Comparison of ENCODE assay signal across 1 cellular context in the genomic region with DNA sequence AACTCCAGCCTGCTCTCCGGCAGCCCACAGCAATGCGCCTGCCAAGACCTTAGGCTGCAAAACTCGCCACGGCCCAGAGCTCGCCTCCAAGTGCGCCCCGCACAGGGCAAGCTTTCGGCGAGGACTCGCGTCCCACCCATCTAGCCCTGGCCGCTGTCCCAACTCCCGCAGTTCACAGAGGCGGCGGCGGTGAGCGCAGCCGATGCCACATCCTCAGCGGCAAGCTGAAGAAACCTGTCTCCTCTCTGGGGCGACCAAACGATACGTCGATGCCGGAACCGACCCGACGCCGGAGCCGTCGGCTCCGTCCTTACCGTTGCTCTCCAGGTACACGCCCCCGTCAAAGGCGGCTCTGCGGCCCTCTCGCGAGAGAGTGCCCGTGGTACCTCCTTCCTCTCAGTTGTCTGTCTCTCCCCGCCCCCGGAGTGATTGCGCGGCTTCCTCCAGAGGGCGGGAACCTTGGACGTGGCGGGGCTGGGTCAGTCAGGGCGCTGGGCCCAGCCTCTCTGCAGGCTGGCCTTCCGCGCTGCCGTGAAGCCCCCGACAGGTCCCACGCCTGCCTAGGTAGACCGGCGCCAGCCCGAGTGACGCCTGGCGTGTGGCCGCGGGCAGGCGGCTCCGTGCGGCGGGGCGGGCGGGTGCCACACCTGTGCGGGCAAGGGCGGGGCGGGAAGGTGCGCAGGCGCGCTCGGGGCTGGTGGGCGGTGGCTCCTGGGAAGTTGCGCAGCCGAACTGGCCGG.
A peak's percentile ranks its signal among the peaks of the same experiment; 100 is the strongest.
TF ChIP-seq lines count a peak whose summit lies in the region.

No MANE protein-coding gene starts in this region.

TF ChIP-seq in K562, 482 proteins besides CTCF, POLR2A, EP300 and RAD21 (continued from another document and continues in another):
- TF ChIP-seq, protein P1, sequence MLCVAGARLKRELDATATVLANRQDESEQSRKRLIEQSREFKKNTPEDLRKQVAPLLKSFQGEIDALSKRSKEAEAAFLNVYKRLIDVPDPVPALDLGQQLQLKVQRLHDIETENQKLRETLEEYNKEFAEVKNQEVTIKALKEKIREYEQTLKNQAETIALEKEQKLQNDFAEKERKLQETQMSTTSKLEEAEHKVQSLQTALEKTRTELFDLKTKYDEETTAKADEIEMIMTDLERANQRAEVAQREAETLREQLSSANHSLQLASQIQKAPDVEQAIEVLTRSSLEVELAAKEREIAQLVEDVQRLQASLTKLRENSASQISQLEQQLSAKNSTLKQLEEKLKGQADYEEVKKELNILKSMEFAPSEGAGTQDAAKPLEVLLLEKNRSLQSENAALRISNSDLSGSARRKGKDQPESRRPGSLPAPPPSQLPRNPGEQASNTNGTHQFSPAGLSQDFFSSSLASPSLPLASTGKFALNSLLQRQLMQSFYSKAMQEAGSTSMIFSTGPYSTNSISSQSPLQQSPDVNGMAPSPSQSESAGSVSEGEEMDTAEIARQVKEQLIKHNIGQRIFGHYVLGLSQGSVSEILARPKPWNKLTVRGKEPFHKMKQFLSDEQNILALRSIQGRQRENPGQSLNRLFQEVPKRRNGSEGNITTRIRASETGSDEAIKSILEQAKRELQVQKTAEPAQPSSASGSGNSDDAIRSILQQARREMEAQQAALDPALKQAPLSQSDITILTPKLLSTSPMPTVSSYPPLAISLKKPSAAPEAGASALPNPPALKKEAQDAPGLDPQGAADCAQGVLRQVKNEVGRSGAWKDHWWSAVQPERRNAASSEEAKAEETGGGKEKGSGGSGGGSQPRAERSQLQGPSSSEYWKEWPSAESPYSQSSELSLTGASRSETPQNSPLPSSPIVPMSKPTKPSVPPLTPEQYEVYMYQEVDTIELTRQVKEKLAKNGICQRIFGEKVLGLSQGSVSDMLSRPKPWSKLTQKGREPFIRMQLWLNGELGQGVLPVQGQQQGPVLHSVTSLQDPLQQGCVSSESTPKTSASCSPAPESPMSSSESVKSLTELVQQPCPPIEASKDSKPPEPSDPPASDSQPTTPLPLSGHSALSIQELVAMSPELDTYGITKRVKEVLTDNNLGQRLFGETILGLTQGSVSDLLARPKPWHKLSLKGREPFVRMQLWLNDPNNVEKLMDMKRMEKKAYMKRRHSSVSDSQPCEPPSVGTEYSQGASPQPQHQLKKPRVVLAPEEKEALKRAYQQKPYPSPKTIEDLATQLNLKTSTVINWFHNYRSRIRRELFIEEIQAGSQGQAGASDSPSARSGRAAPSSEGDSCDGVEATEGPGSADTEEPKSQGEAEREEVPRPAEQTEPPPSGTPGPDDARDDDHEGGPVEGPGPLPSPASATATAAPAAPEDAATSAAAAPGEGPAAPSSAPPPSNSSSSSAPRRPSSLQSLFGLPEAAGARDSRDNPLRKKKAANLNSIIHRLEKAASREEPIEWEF (CRISPR knock-in tag; IDR thresholded peaks at IDR 0.05): no peak
- TF ChIP-seq, protein P2, sequence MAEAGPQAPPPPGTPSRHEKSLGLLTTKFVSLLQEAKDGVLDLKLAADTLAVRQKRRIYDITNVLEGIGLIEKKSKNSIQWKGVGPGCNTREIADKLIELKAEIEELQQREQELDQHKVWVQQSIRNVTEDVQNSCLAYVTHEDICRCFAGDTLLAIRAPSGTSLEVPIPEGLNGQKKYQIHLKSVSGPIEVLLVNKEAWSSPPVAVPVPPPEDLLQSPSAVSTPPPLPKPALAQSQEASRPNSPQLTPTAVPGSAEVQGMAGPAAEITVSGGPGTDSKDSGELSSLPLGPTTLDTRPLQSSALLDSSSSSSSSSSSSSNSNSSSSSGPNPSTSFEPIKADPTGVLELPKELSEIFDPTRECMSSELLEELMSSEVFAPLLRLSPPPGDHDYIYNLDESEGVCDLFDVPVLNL (CRISPR knock-in tag; IDR thresholded peaks at IDR 0.05; ENCODE audit: low read depth): peak; percentile 84
- TF ChIP-seq ZNF143 (CRISPR knock-in tag; IDR thresholded peaks at IDR 0.05): peak; percentile 35; the same call in 1 of the 2 replicates
- no peak for TF ChIP-seq YBX1 (IDR thresholded peaks at IDR 0.05)
- TF ChIP-seq ZNF124 (CRISPR knock-in tag; IDR thresholded peaks at IDR 0.05): no peak
- 0 out of 2 replicates have a peak, but pooled peaks have one; percentile 35 for TF ChIP-seq ESRRA (IDR thresholded peaks at IDR 0.05; ENCODE audit: borderline replicate concordance, low read depth)
- peak; percentile 84 for TF ChIP-seq GABPB1 (CRISPR knock-in tag; IDR thresholded peaks at IDR 0.05)
- 0 out of 2 replicates have a peak, but pooled peaks have one; percentile 6 for TF ChIP-seq SMAD3 (CRISPR knock-in tag; conservative IDR thresholded peaks at IDR 0.05)
- TF ChIP-seq ZNF253 (CRISPR knock-in tag; conservative IDR thresholded peaks at IDR 0.05): no peak
- peak; percentile 93 for TF ChIP-seq RBBP5 (IDR thresholded peaks at IDR 0.05; ENCODE audit: borderline replicate concordance, insufficient read depth, low read length, poor library complexity, severe bottlenecking)
- peak; percentile 71; the same call in 1 of the 2 replicates for TF ChIP-seq TCF7 (IDR thresholded peaks at IDR 0.05; ENCODE audit: borderline replicate concordance)
- peak; percentile 95 for TF ChIP-seq FOXP1 (CRISPR knock-in tag; IDR thresholded peaks at IDR 0.05)
- 0 out of 2 replicates have a peak, but pooled peaks have one; percentile 28 for TF ChIP-seq RNF2 (IDR thresholded peaks at IDR 0.05)
- TF ChIP-seq HDAC2 (IDR thresholded peaks at IDR 0.05): peak; percentile 70
- TF ChIP-seq, protein P3, sequence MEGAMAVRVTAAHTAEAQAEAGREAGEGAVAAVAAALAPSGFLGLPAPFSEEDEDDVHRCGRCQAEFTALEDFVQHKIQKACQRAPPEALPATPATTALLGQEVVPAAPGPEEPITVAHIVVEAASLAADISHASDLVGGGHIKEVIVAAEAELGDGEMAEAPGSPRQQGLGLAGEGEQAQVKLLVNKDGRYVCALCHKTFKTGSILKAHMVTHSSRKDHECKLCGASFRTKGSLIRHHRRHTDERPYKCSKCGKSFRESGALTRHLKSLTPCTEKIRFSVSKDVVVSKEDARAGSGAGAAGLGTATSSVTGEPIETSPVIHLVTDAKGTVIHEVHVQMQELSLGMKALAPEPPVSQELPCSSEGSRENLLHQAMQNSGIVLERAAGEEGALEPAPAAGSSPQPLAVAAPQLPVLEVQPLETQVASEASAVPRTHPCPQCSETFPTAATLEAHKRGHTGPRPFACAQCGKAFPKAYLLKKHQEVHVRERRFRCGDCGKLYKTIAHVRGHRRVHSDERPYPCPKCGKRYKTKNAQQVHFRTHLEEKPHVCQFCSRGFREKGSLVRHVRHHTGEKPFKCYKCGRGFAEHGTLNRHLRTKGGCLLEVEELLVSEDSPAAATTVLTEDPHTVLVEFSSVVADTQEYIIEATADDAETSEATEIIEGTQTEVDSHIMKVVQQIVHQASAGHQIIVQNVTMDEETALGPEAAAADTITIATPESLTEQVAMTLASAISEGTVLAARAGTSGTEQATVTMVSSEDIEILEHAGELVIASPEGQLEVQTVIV (CRISPR knock-in tag; IDR thresholded peaks at IDR 0.05; ENCODE audit: borderline replicate concordance): no peak
- peak; percentile 91 for TF ChIP-seq KDM5B (IDR thresholded peaks at IDR 0.05; ENCODE audit: insufficient replicate concordance, low read depth, low read length)
- TF ChIP-seq, protein P4, sequence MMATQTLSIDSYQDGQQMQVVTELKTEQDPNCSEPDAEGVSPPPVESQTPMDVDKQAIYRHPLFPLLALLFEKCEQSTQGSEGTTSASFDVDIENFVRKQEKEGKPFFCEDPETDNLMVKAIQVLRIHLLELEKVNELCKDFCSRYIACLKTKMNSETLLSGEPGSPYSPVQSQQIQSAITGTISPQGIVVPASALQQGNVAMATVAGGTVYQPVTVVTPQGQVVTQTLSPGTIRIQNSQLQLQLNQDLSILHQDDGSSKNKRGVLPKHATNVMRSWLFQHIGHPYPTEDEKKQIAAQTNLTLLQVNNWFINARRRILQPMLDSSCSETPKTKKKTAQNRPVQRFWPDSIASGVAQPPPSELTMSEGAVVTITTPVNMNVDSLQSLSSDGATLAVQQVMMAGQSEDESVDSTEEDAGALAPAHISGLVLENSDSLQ (IDR thresholded peaks at IDR 0.05): peak; percentile 66
- TF ChIP-seq CCNT2 (IDR thresholded peaks at IDR 0.05; ENCODE audit: borderline replicate concordance, extremely low read depth, insufficient read length, low read depth, low read length): peak; percentile 24
- TF ChIP-seq NFIX (CRISPR knock-in tag; IDR thresholded peaks at IDR 0.05; ENCODE audit: low read depth): no peak
- peak; percentile 49 for TF ChIP-seq RBM22 (IDR thresholded peaks at IDR 0.05; ENCODE audit: low read depth, low read length, poor library complexity, severe bottlenecking)
- TF ChIP-seq, protein P5, sequence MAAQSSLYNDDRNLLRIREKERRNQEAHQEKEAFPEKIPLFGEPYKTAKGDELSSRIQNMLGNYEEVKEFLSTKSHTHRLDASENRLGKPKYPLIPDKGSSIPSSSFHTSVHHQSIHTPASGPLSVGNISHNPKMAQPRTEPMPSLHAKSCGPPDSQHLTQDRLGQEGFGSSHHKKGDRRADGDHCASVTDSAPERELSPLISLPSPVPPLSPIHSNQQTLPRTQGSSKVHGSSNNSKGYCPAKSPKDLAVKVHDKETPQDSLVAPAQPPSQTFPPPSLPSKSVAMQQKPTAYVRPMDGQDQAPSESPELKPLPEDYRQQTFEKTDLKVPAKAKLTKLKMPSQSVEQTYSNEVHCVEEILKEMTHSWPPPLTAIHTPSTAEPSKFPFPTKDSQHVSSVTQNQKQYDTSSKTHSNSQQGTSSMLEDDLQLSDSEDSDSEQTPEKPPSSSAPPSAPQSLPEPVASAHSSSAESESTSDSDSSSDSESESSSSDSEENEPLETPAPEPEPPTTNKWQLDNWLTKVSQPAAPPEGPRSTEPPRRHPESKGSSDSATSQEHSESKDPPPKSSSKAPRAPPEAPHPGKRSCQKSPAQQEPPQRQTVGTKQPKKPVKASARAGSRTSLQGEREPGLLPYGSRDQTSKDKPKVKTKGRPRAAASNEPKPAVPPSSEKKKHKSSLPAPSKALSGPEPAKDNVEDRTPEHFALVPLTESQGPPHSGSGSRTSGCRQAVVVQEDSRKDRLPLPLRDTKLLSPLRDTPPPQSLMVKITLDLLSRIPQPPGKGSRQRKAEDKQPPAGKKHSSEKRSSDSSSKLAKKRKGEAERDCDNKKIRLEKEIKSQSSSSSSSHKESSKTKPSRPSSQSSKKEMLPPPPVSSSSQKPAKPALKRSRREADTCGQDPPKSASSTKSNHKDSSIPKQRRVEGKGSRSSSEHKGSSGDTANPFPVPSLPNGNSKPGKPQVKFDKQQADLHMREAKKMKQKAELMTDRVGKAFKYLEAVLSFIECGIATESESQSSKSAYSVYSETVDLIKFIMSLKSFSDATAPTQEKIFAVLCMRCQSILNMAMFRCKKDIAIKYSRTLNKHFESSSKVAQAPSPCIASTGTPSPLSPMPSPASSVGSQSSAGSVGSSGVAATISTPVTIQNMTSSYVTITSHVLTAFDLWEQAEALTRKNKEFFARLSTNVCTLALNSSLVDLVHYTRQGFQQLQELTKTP (IDR thresholded peaks at IDR 0.05; ENCODE audit: low read depth in 1 of 2, partially characterized antibody in 2 of 2): no peak
- peak; percentile 94; the same call in 1 of the 2 replicates for TF ChIP-seq NR1H2 (CRISPR knock-in tag; IDR thresholded peaks at IDR 0.05)
- TF ChIP-seq ZNF586 (CRISPR knock-in tag; conservative IDR thresholded peaks at IDR 0.05): no peak
- no peak for TF ChIP-seq MTA1 (IDR thresholded peaks at IDR 0.05; ENCODE audit: borderline replicate concordance)
- no peak for TF ChIP-seq ZNF311 (CRISPR knock-in tag; IDR thresholded peaks at IDR 0.05)
- peak; percentile 86 for TF ChIP-seq TOE1 (IDR thresholded peaks at IDR 0.05; ENCODE audit: borderline replicate concordance)
- TF ChIP-seq TOE1 (CRISPR knock-in tag; IDR thresholded peaks at IDR 0.05; ENCODE audit: borderline replicate concordance, low read depth): no peak
- TF ChIP-seq, protein P6, sequence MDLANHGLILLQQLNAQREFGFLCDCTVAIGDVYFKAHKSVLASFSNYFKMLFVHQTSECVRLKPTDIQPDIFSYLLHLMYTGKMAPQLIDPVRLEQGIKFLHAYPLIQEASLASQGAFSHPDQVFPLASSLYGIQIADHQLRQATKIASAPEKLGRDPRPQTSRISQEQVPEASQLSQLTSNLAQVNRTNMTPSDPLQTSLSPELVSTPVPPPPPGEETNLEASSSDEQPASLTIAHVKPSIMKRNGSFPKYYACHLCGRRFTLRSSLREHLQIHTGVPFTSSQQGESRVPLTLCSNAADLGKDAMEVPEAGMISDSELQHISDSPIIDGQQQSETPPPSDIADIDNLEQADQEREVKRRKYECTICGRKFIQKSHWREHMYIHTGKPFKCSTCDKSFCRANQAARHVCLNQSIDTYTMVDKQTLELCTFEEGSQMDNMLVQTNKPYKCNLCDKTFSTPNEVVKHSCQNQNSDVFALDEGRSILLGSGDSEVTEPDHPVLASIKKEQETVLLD (IDR thresholded peaks at IDR 0.05): peak; percentile 79
- no peak for TF ChIP-seq ZNF766 (CRISPR knock-in tag; conservative IDR thresholded peaks at IDR 0.05)
- TF ChIP-seq, protein P7, sequence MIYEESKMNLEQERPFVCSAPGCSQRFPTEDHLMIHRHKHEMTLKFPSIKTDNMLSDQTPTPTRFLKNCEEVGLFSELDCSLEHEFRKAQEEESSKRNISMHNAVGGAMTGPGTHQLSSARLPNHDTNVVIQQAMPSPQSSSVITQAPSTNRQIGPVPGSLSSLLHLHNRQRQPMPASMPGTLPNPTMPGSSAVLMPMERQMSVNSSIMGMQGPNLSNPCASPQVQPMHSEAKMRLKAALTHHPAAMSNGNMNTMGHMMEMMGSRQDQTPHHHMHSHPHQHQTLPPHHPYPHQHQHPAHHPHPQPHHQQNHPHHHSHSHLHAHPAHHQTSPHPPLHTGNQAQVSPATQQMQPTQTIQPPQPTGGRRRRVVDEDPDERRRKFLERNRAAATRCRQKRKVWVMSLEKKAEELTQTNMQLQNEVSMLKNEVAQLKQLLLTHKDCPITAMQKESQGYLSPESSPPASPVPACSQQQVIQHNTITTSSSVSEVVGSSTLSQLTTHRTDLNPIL (CRISPR knock-in tag; IDR thresholded peaks at IDR 0.05): no peak
- TF ChIP-seq DDX20 (tag; IDR thresholded peaks at IDR 0.05; ENCODE audit: low read depth): no peak
- no peak for TF ChIP-seq RAD51 (IDR thresholded peaks at IDR 0.05; ENCODE audit: borderline replicate concordance, low read depth)
- TF ChIP-seq ZNF431 (CRISPR knock-in tag; IDR thresholded peaks at IDR 0.05): peak; percentile 66; the same call in 1 of the 2 replicates
- no peak for TF ChIP-seq KLF16 (IDR thresholded peaks at IDR 0.05)
- TF ChIP-seq CHCHD3 (CRISPR knock-in tag; IDR thresholded peaks at IDR 0.05): no peak
- TF ChIP-seq TGIF2 (CRISPR knock-in tag; IDR thresholded peaks at IDR 0.05): no peak
- TF ChIP-seq ZNF184 (CRISPR knock-in tag; IDR thresholded peaks at IDR 0.05): no peak
- peak; percentile 92 for TF ChIP-seq ARHGAP35 (IDR thresholded peaks at IDR 0.05; ENCODE audit: partially characterized antibody)
- TF ChIP-seq, protein P8, sequence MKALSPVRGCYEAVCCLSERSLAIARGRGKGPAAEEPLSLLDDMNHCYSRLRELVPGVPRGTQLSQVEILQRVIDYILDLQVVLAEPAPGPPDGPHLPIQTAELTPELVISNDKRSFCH (CRISPR knock-in tag; IDR thresholded peaks at IDR 0.05): no peak
- TF ChIP-seq, protein P8 (tag; IDR thresholded peaks at IDR 0.05): peak; percentile 26; the same call in 1 of the 2 replicates
- TF ChIP-seq PRMT5 (CRISPR knock-in tag; IDR thresholded peaks at IDR 0.05): no peak
- TF ChIP-seq ATF1 (CRISPR knock-in tag; IDR thresholded peaks at IDR 0.05): no peak
- peak; percentile 80 for TF ChIP-seq ATF1 (tag; IDR thresholded peaks at IDR 0.05)
